Comparison of ENCODE assay signal across 28 cellular contexts in genomic region chr11:68199295-68199987, GRCh38. TPM values are rescaled to one million over a fixed set of nuclear protein-coding genes. Genes with fewer than 3 reads are reported as not detected.
DNase-seq lines count a peak whose midpoint lies in the region; ATAC-seq and TF ChIP-seq lines count a peak whose summit lies in the region.
"Had no signal": no experiment of that assay in that cellular context is flagged by ENCODE, and none has a peak within 500 bp of the region (broad histone marks: within the 10 kb centered on the region; RNA-seq: fewer than 3 reads in every experiment).

No MANE protein-coding gene starts in this region.

- H3K4me1 Mint-ChIP-seq in activated T-cell treated with anti-CD3 and anti-CD28 coated beads, Interleukin-2, amount 50 U/mL, for 24 hours (ENCODE audit: low read depth) = peaks cover 76% of the 10 kb centered on the region
- H3K4me1 Mint-ChIP-seq in activated T-helper 17 cell treated with anti-CD3 and anti-CD28 coated beads, Interleukin-2, amount 50 U/mL, for 72 hours = peaks cover 32% of the 10 kb centered on the region
- peaks cover 32% of the 10 kb centered on the region for H3K4me1 Mint-ChIP-seq in neural crest cell

- no peak overlapping the region for H3K4me3 ChIP-seq in BLaER1 treated with 17β-estradiol and CSF1 and Interleukin-3, amounts not matched to agents 10 nM and 100 nM
- H3K4me3 ChIP-seq: coronary artery, HAP-1, left lung, prostate gland, sigmoid colon, SJSA1, suprapubic skin had no signal

- peak overlapping the region; percentile 25 to 65 (median 49) for H3K4me2 ChIP-seq in BLaER1 treated with 17β-estradiol and CSF1 and Interleukin-3, amounts not matched to agents 10 nM and 100 nM

- H3K27ac ChIP-seq in BLaER1 treated with 17β-estradiol and CSF1 and Interleukin-3, amounts not matched to agents 10 nM and 100 nM = no peak overlapping the region
- H3K27ac ChIP-seq: 22Rv1, coronary artery, epithelial cell of prostate, HL-60, left lung, sigmoid colon, SJSA1, suprapubic skin had no signal

- H3K27me3 Mint-ChIP-seq in activated T-cell treated with anti-CD3 and anti-CD28 coated beads, Interleukin-2, amount 50 U/mL, for 24 hours = no peaks in the 10 kb centered on the region
- no peaks in the 10 kb centered on the region for H3K27me3 Mint-ChIP-seq in activated T-helper 17 cell treated with anti-CD3 and anti-CD28 coated beads, Interleukin-2, amount 50 U/mL, for 72 hours
- H3K27me3 Mint-ChIP-seq in neural crest cell (ENCODE audit: low read depth) = no peaks in the 10 kb centered on the region
- H3K27me3 Mint-ChIP-seq: activated naive CD4-positive, alpha-beta T cell treated with anti-CD3 and anti-CD28 coated beads, Interleukin-2, amount 10 ng/mL, durations not matched to agents 7 days and 5 days; CD4-positive, alpha-beta T cell had no signal

- no peak for DNase-seq in activated T-cell treated with anti-CD3 and anti-CD28 coated beads, Interleukin-2, amount 50 U/mL, for 24 hours
- no peak for DNase-seq in activated T-cell treated with anti-CD3 and anti-CD28 coated beads, Interleukin-2, amount 50 U/mL, for 1 hour
- DNase-seq in neural crest cell (ENCODE audit: low read depth, low spot score) = no peak
- DNase-seq in COLO829 (ENCODE audit: low spot score) = no peak
- DNase-seq in HT-29 (ENCODE audit: low spot score) = no peak
- DNase-seq: activated naive CD4-positive, alpha-beta T cell treated with anti-CD3 and anti-CD28 coated beads, Interleukin-2, amount 10 ng/mL, durations not matched to agents 7 days and 5 days; amygdala; CD4-positive, alpha-beta T cell; effector CD8-positive, alpha-beta T cell; Karpas-422; left lung; mesendoderm; NCI-H1417; NCI-H2029; NCI-H510A treated with DMSO at 0.1 percent for 48 hours; sigmoid colon; stimulated activated CD4-positive, alpha-beta T cell treated with anti-CD3 and anti-CD28 coated beads, Interleukin-4, amount 100 ng/mL, for 4 hours had no signal

- H3K4me3 Mint-ChIP-seq in activated T-cell treated with anti-CD3 and anti-CD28 coated beads, Interleukin-2, amount 50 U/mL, for 24 hours = no peak overlapping the region
- H3K4me3 Mint-ChIP-seq in activated T-helper 17 cell treated with anti-CD3 and anti-CD28 coated beads, Interleukin-2, amount 50 U/mL, for 72 hours = peak overlapping the region; percentile 0
- no peak overlapping the region for H3K4me3 Mint-ChIP-seq in neural crest cell
- H3K4me3 Mint-ChIP-seq: activated naive CD4-positive, alpha-beta T cell treated with anti-CD3 and anti-CD28 coated beads, Interleukin-2, amount 10 ng/mL, durations not matched to agents 7 days and 5 days; CD4-positive, alpha-beta T cell had no signal

- no peaks in the 10 kb centered on the region for H3K9me3 Mint-ChIP-seq in activated T-cell treated with anti-CD3 and anti-CD28 coated beads, Interleukin-2, amount 50 U/mL, for 24 hours
- no peaks in the 10 kb centered on the region for H3K9me3 Mint-ChIP-seq in activated T-helper 17 cell treated with anti-CD3 and anti-CD28 coated beads, Interleukin-2, amount 50 U/mL, for 72 hours
- no peaks in the 10 kb centered on the region for H3K9me3 Mint-ChIP-seq in neural crest cell
- H3K9me3 Mint-ChIP-seq: activated naive CD4-positive, alpha-beta T cell treated with anti-CD3 and anti-CD28 coated beads, Interleukin-2, amount 10 ng/mL, durations not matched to agents 7 days and 5 days; CD4-positive, alpha-beta T cell had no signal

- H4K20me1 ChIP-seq in BLaER1 treated with 17β-estradiol and CSF1 and Interleukin-3, amounts not matched to agents 10 nM and 100 nM = peaks cover 98 to 100% (median 100%) of the 10 kb centered on the region in 11 experiments

- no peak for ATAC-seq in activated T-helper 17 cell treated with anti-CD3 and anti-CD28 coated beads, Interleukin-2, amount 50 U/mL, for 72 hours (replicated peaks)
- no peak for ATAC-seq in GM21526 (IDR thresholded peaks at IDR 0.05; ENCODE audit: low FRiP score, unreplicated experiment)
- ATAC-seq: left lung had no signal

- H3K36me3 ChIP-seq in BLaER1 treated with 17β-estradiol and CSF1 and Interleukin-3, amounts not matched to agents 10 nM and 100 nM = peaks cover 0 to 7% (median 0%) of the 10 kb centered on the region in 11 experiments; a peak in 1 of 22 replicates
- H3K36me3 ChIP-seq: HAP-1, left lung, prostate gland, sigmoid colon, SJSA1, suprapubic skin had no signal

- H3K27me3 ChIP-seq in BLaER1 treated with 17β-estradiol and CSF1 and Interleukin-3, amounts not matched to agents 10 nM and 100 nM = no peaks in the 10 kb centered on the region
- H3K27me3 ChIP-seq: left lung, sigmoid colon, SJSA1, suprapubic skin had no signal

- H3K9me3 ChIP-seq in BLaER1 treated with 17β-estradiol and CSF1 and Interleukin-3, amounts not matched to agents 10 nM and 100 nM (replicated peaks in 1 of 11) = no peaks in the 10 kb centered on the region
- H3K9me3 ChIP-seq: HAP-1, left lung, prostate gland, sigmoid colon, SJSA1, suprapubic skin had no signal

- peaks cover 40 to 82% (median 66%) of the 10 kb centered on the region in 10 experiments for H3K4me1 ChIP-seq in BLaER1 treated with 17β-estradiol and CSF1 and Interleukin-3, amounts not matched to agents 10 nM and 100 nM
- H3K4me1 ChIP-seq: prostate gland, SJSA1 had no signal

- no peaks in the 10 kb centered on the region for H3K36me3 Mint-ChIP-seq in activated T-cell treated with anti-CD3 and anti-CD28 coated beads, Interleukin-2, amount 50 U/mL, for 24 hours (ENCODE audit: low read depth)
- no peaks in the 10 kb centered on the region for H3K36me3 Mint-ChIP-seq in activated T-helper 17 cell treated with anti-CD3 and anti-CD28 coated beads, Interleukin-2, amount 50 U/mL, for 72 hours (ENCODE audit: low read depth)
- H3K36me3 Mint-ChIP-seq in neural crest cell (ENCODE audit: low read depth) = no peaks in the 10 kb centered on the region
- H3K36me3 Mint-ChIP-seq: activated naive CD4-positive, alpha-beta T cell treated with anti-CD3 and anti-CD28 coated beads, Interleukin-2, amount 10 ng/mL, durations not matched to agents 7 days and 5 days had no signal

- peak overlapping the region in 2 of 11 experiments; percentile 11 to 18; a peak in 1 of 22 replicates for H3K9ac ChIP-seq in BLaER1 treated with 17β-estradiol and CSF1 and Interleukin-3, amounts not matched to agents 10 nM and 100 nM

- no peak for TF ChIP-seq CTCF in neural crest cell (conservative IDR thresholded peaks at IDR 0.05)

- H3K27ac Mint-ChIP-seq in activated T-cell treated with anti-CD3 and anti-CD28 coated beads, Interleukin-2, amount 50 U/mL, for 24 hours = peak overlapping the region; percentile 37
- peak overlapping the region; percentile 18 for H3K27ac Mint-ChIP-seq in activated T-helper 17 cell treated with anti-CD3 and anti-CD28 coated beads, Interleukin-2, amount 50 U/mL, for 72 hours
- peak overlapping the region; percentile 0 for H3K27ac Mint-ChIP-seq in neural crest cell (ENCODE audit: unreplicated experiment)
- H3K27ac Mint-ChIP-seq: activated naive CD4-positive, alpha-beta T cell treated with anti-CD3 and anti-CD28 coated beads, Interleukin-2, amount 10 ng/mL, durations not matched to agents 7 days and 5 days; CD4-positive, alpha-beta T cell had no signal

RNA-seq across cellular contexts. Expression of gene KMT5B, which starts 13.7 kb away (rescaled TPM):
- 10 to 100 TPM; 20.1 to 30.0 TPM for total RNA-seq in activated T-helper 17 cell treated with anti-CD3 and anti-CD28 coated beads, Interleukin-2, amount 50 U/mL, for 72 hours
- total RNA-seq in neural crest cell = 42.7 and 43.7 TPM in 2 replicates
- 26.5 and 27.2 TPM in 2 replicates for total RNA-seq in HT-29 (2014; rRNA removed; shearing (Covaris generic))
